8 cellular contexts compared by ENCODE assay signal in genomic region chr12:119988440-119988787, GRCh38. TPM values are rescaled to one million over a fixed set of nuclear protein-coding genes. Genes with fewer than 3 reads are reported as not detected.
DNase-seq lines count a peak whose midpoint lies in the region; ATAC-seq and TF ChIP-seq lines count a peak whose summit lies in the region.

No MANE protein-coding gene starts in this region.

- H3K4me3 ChIP-seq in psoas muscle, result peak overlapping the region; percentile 65

- WGBS in psoas muscle, 3 donors, result 1% methylated on average over 15 of the region's 15 CpGs

- peak; percentile 40 for TF ChIP-seq CTCF in VCaP (conservative IDR thresholded peaks at IDR 0.05)
- TF ChIP-seq CTCF in psoas muscle (IDR thresholded peaks at IDR 0.05), result no peak

- peaks cover 0 to 80% (median 5%) of the 10 kb centered on the region in 3 donors for H3K27me3 ChIP-seq in psoas muscle (ENCODE audit: insufficient read depth in 3 of 3, low read length in 2 of 3)

- no peaks in the 10 kb centered on the region for H3K9me3 ChIP-seq in psoas muscle

- intact Hi-C loops in psoas muscle (cut with DNase I), result loop anchor here in 1 of 2 donors (2.0 kb wide), 1 partner anchor 98 kb away; no protein-coding TSS in a partner anchor

- DNase-seq in GM04503 (ENCODE audit: low read depth) (peak; percentile 4), globus pallidus (ENCODE audit: low spot score) (peak; percentile 19), psoas muscle (no peak), mucosa of gallbladder (ENCODE audit: low spot score) (no peak), RPMI8226 (no peak)
- no peak for DNase-seq in activated CD4-positive, alpha-beta T cell treated with anti-CD3 and anti-CD28 coated beads, Interleukin-2, amount 50 U/mL, for 4 hours

- no peaks in the 10 kb centered on the region for H3K4me1 ChIP-seq in psoas muscle

- H3K36me3 ChIP-seq in psoas muscle (ENCODE audit: insufficient read depth in 1 of 2, low read depth in 1 of 2), result no peaks in the 10 kb centered on the region

- H3K27ac ChIP-seq in VCaP (peak overlapping the region; percentile 95), psoas muscle (no peak overlapping the region)

- ATAC-seq in HG03095 (IDR thresholded peaks at IDR 0.05; ENCODE audit: unreplicated experiment), result peak; percentile 1
- ATAC-seq in psoas muscle, result peak in 2 of 4 donors; percentile 8 to 23

RNA-seq across cellular contexts. Expression of gene BICDL1, which starts 0.6 kb away (rescaled TPM):
- total RNA-seq in psoas muscle, result under 1 TPM in 3 of 4 donors, not detected in 1; 0.09 to 0.22 (median 0.15) TPM
- polyA plus RNA-seq in psoas muscle, result under 1 TPM; 0.05 to 0.13 (median 0.09) TPM
- 26.7 TPM for total RNA-seq in mucosa of gallbladder

Comparison
In these comparisons a context has a peak if more than half of its experiments do, and no peak if none do; other contexts are left out.
1. DNase-seq: peak in GM04503 (single experiment) and globus pallidus (single experiment); none in psoas muscle (0 of 2), mucosa of gallbladder (single experiment), RPMI8226 (single experiment) and activated CD4-positive, alpha-beta T cell treated with anti-CD3 and anti-CD28 coated beads, Interleukin-2, amount 50 U/mL, for 4 hours (0 of 2).
2. RNA of gene BICDL1, which starts 0.6 kb away (total RNA-seq): 26.7 TPM in mucosa of gallbladder (single experiment); 0.09 to 0.22 TPM in psoas muscle; every median in the first group is over 10 times any median in the second.